ENCODE assay signal across 25 cellular contexts in genomic region chr13:90107658-90108057, GRCh38.
"Had no signal": no experiment of that assay in that cellular context is flagged by ENCODE, and none has a peak within 500 bp of the region (broad histone marks: within the 10 kb centered on the region; RNA-seq: fewer than 3 reads in every experiment).

No MANE protein-coding gene starts in this region.

- H3K27ac ChIP-seq: colonic mucosa, epithelial cell of prostate, esophagus muscularis mucosa, foreskin keratinocyte, gastroesophageal sphincter, heart left ventricle, hepatocyte, lower lobe of right lung, neural progenitor cell, parathyroid adenoma, right atrium auricular region, thoracic aorta, tibial nerve, upper lobe of right lung, uterus had no signal

- DNase-seq: colonic mucosa; effector CD8-positive, alpha-beta T cell; endodermal cell; foreskin keratinocyte; heart left ventricle; left ventricle myocardium superior; lower lobe of right lung; naive B cell; stimulated activated CD4-positive, alpha-beta T cell treated with anti-CD3 and anti-CD28 coated beads, Interleukin-4, amount 100 ng/mL, for 4 hours; stimulated activated naive CD8-positive, alpha-beta T cell treated with anti-CD3 and anti-CD28 coated beads, Interleukin-15, Interleukin-2, amounts not matched to agents 100 U/mL and 50 U/mL, for 24 hours; upper lobe of right lung; uterus had no signal

- H3K36me3 ChIP-seq: colonic mucosa, esophagus muscularis mucosa, gastroesophageal sphincter, heart left ventricle, lower lobe of right lung, neural progenitor cell, right atrium auricular region, thoracic aorta, tibial nerve, upper lobe of right lung, uterus had no signal

- H3K27me3 ChIP-seq: colonic mucosa, esophagus muscularis mucosa, foreskin keratinocyte, gastroesophageal sphincter, heart left ventricle, hepatocyte, neural progenitor cell, right atrium auricular region, tibial nerve, upper lobe of right lung, uterus had no signal

- ATAC-seq: foreskin keratinocyte; gastroesophageal sphincter; heart left ventricle; left ventricle myocardium superior; lower lobe of right lung; natural killer cell treated with Interleukin-12 subunit alpha and Interleukin-12 subunit beta and Interleukin-15 and Interleukin-18, amount 100 ng/mL, for 72 hours; sciatic nerve; stimulated activated memory B cell treated with anti-CD40 and anti-IgM and Interleukin-4, amounts not matched to agents 10 μg/mL and 1 μg/mL and 100 μg/mL, for 72 hours; stimulated activated naive CD8-positive, alpha-beta T cell treated with anti-CD3 and anti-CD28 coated beads, Interleukin-15, Interleukin-2, amounts not matched to agents 100 U/mL and 50 U/mL, for 24 hours; upper lobe of right lung had no signal

- H3K4me1 ChIP-seq: colonic mucosa, esophagus muscularis mucosa, gastroesophageal sphincter, heart left ventricle, lower lobe of right lung, neural progenitor cell, parathyroid adenoma, right atrium auricular region, tibial nerve, upper lobe of right lung, uterus had no signal

- FAIRE-seq: islet of Langerhans had no signal

- H3K4me3 ChIP-seq: colonic mucosa, esophagus muscularis mucosa, gastroesophageal sphincter, heart left ventricle, hepatocyte, lower lobe of right lung, neural progenitor cell, right atrium auricular region, thoracic aorta, tibial nerve, upper lobe of right lung, uterus had no signal

- H3K9me3 ChIP-seq: colonic mucosa, esophagus muscularis mucosa, gastroesophageal sphincter, heart left ventricle, lower lobe of right lung, right atrium auricular region, thoracic aorta, tibial nerve, upper lobe of right lung, uterus had no signal
